8 cellular contexts compared by ENCODE assay signal in the genomic region with DNA sequence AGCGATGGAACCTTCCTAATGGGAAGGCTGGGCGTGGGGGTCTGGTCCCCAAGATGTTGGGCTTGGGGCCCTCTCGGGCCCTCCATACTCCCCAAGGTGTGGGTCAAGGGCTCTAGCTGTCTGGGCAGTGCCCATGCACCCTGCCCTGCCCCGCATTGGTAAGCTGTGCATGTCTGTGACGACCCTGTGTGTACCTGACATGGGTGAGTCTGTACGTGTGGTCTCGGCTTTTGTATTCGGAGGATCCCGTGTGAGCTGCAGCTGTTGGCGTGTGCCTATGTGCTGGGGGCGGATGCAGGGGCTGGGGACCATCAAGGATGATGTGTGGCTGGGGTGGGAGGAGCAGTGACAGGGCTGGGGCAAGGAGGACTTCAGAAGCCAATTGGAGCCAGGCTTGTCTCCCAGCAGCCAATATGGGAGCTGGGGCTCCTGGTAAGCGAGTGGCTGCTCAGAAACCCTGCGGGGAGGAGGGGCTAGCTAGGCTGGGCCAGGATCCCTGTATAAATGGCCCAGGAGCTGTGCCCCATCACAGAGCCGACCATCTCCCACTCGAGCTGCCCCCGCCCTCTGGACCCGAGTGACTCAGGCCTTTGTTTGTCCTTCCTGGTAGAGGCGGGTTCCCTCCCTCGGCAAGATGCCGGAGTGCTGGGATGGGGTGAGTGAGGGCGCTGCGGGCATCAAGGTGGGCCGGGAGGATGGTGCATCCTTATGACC. TPM values are rescaled to one million over a fixed set of nuclear protein-coding genes. Genes with fewer than 3 reads are reported as not detected.
DNase-seq lines count a peak whose midpoint lies in the region; ATAC-seq and TF ChIP-seq lines count a peak whose summit lies in the region.

Gene NDRG4 (plus strand): TSS at position 529 of the 714 bp plus-strand sequence. CDS start 106 bp downstream, at position 635.

- peak within 1 kb of the TSS in 4 of 7 donors; percentile 37 to 86 (median 64) for H3K27ac Mint-ChIP-seq in CD4-positive, alpha-beta memory T cell

- H3K4me1 ChIP-seq in CD4-positive, alpha-beta memory T cell (ENCODE audit: insufficient read depth, low read length) = peaks cover 26% of the 10 kb centered on the region

- H3K27me3 ChIP-seq in CD4-positive, alpha-beta memory T cell (ENCODE audit: insufficient read depth, low read length) = peaks cover 5% of the 10 kb centered on the region
- H3K27me3 ChIP-seq in MG63 (no peaks in the 10 kb centered on the region), dorsolateral prefrontal cortex (no peaks in the 10 kb centered on the region)

- peaks cover 4 to 21% (median 17%) of the 10 kb centered on the region in 4 donors for H3K4me1 Mint-ChIP-seq in CD4-positive, alpha-beta memory T cell

- peak within 1 kb of the TSS; percentile 44 to 86 (median 82) for H3K4me3 Mint-ChIP-seq in CD4-positive, alpha-beta memory T cell

- no peaks in the 10 kb centered on the region for H3K36me3 Mint-ChIP-seq in CD4-positive, alpha-beta memory T cell

- POLR2A ChIA-PET in CD4-positive, alpha-beta memory T cell (lab: Charles Lee; ENCODE audit: partially characterized antibody) = no interaction called here

- peak within 1 kb of the TSS in 1 of 2 donors; percentile 40 for H3K4me3 ChIP-seq in CD4-positive, alpha-beta memory T cell (ENCODE audit: low read length in 2 of 2)
- peak within 1 kb of the TSS; percentile 14 for H3K4me3 ChIP-seq in MG63
- H3K4me3 ChIP-seq in dorsolateral prefrontal cortex = peak within 1 kb of the TSS; percentile 50 to 87 (median 75)

- intact Hi-C loops in CD4-positive, alpha-beta memory T cell (cut with micrococcal nuclease) = no loop called here
- intact Hi-C loops in dorsolateral prefrontal cortex (cut with DNase I) = loop anchor here (5.0 to 10.0 kb wide), 2 partner anchors 133 to 375 kb away; partner anchors contain the start of gene CFAP20 (in 1 of the 2)

- peak in 4 of 5 donors; percentile 23 to 52 (median 30) for DNase-seq in CD4-positive, alpha-beta memory T cell
- peak; percentile 83 for DNase-seq in MG63
- peak; percentile 38 for DNase-seq in T follicular helper cell (ENCODE audit: low read depth)
- DNase-seq in dorsolateral prefrontal cortex = peak; percentile 75 to 98 (median 95)
- DNase-seq in kidney tubule cell (ENCODE audit: low spot score) = peak; percentile 93
- DNase-seq in stimulated activated CD8-positive, alpha-beta memory T cell treated with anti-CD3 and anti-CD28 coated beads, Interleukin-4, amount 100 ng/mL, for 48 hours = peak; percentile 59

- H3K27me3 Mint-ChIP-seq in CD4-positive, alpha-beta memory T cell = peaks cover 0 to 6% of the 10 kb centered on the region in 2 donors

- CTCF ChIA-PET in CD4-positive, alpha-beta memory T cell (lab: Charles Lee; ENCODE audit: partially characterized antibody) = interaction anchor here (1.3 kb wide), 1 partner anchor 12 kb away, joined by 5 read pairs; no protein-coding TSS in a partner anchor

- no peak for TF ChIP-seq CTCF in dorsolateral prefrontal cortex (IDR thresholded peaks at IDR 0.05 in 54 of 56, conservative IDR thresholded peaks at IDR 0.05 in 2 of 56; ENCODE audit: low read depth in 1 of 56, partially characterized antibody in 56 of 56)

- H3K9me3 Mint-ChIP-seq in CD4-positive, alpha-beta memory T cell = no peaks in the 10 kb centered on the region

- ATAC-seq in GM19463 (IDR thresholded peaks at IDR 0.05; ENCODE audit: unreplicated experiment) = peak; percentile 69
- no peak for ATAC-seq in HG02571 (IDR thresholded peaks at IDR 0.05; ENCODE audit: unreplicated experiment)

- H3K36me3 ChIP-seq in CD4-positive, alpha-beta memory T cell (ENCODE audit: insufficient read depth, low read length) = no peaks in the 10 kb centered on the region
- no peaks in the 10 kb centered on the region for H3K36me3 ChIP-seq in MG63

- H3K27ac ChIP-seq in CD4-positive, alpha-beta memory T cell (ENCODE audit: low read depth, low read length) = no peak within 1 kb of the TSS
- peak within 1 kb of the TSS in 58 of 59 donors; percentile 60 to 99 (median 88) for H3K27ac ChIP-seq in dorsolateral prefrontal cortex

- H3K9me3 ChIP-seq in CD4-positive, alpha-beta memory T cell (ENCODE audit: control insufficient read depth in 1 of 2, low read length in 2 of 2) = no peaks in the 10 kb centered on the region
- H3K9me3 ChIP-seq in MG63 = no peaks in the 10 kb centered on the region

RNA-seq across cellular contexts. Expression of gene NDRG4, which starts in this region (rescaled TPM):
- 1 to 10 TPM; 1.3 TPM for total RNA-seq in CD4-positive, alpha-beta memory T cell
- under 1 TPM in 1 of 2 donors, not detected in 1; 0.22 TPM for polyA plus RNA-seq in CD4-positive, alpha-beta memory T cell
- 6.7 and 9.9 TPM in 2 replicates for total RNA-seq in MG63 (2014; rRNA removed; shearing (Covaris generic); ENCODE audit: low replicate concordance)
- total RNA-seq in dorsolateral prefrontal cortex = 1,000 to 10,000 TPM in 17 of 120 experiments, 100 to 1,000 TPM in 103; 366 to 1,232 (median 838) TPM

Comparison
In these comparisons a context has a peak if more than half of its experiments do, and no peak if none do; other contexts are left out.
1. RNA of gene NDRG4 (total RNA-seq): 366 to 1,232 TPM in dorsolateral prefrontal cortex; 6.7 to 9.9 TPM in MG63 and 1.3 TPM in CD4-positive, alpha-beta memory T cell; every median in the first group is over 10 times any median in the second.
2. DNase-seq: peak in every context shown above with its lines; median percentile 95 in dorsolateral prefrontal cortex; 93 in kidney tubule cell; 83 in MG63; 59 in stimulated activated CD8-positive, alpha-beta memory T cell treated with anti-CD3 and anti-CD28 coated beads, Interleukin-4, amount 100 ng/mL, for 48 hours; 38 in T follicular helper cell; 30 in CD4-positive, alpha-beta memory T cell.